In genomic region chr2:241035818-241036396, GRCh38 we compare ENCODE assay signal across 8 cellular contexts. TPM values are rescaled to one million over a fixed set of nuclear protein-coding genes. Genes with fewer than 3 reads are reported as not detected.
DNase-seq lines count a peak whose midpoint lies in the region; ATAC-seq and TF ChIP-seq lines count a peak whose summit lies in the region.

No MANE protein-coding gene starts in this region.

- peak overlapping the region; percentile 86 for H3K4me2 ChIP-seq in mammary epithelial cell (ENCODE audit: insufficient read depth, low read depth, low read length)

- peak overlapping the region in 9 of 10 donors; percentile 43 to 97 (median 91) for H3K27ac Mint-ChIP-seq in naive thymus-derived CD8-positive, alpha-beta T cell

- H3K36me3 ChIP-seq in HUES64 (ENCODE audit: insufficient read depth, low read length) (no peaks in the 10 kb centered on the region), mammary epithelial cell (ENCODE audit: insufficient read depth, low read length) (no peaks in the 10 kb centered on the region)

- 11% methylated on average over 24 of the region's 39 CpGs for WGBS in HUES64
- 0% methylated on average over 1 of the region's 39 CpGs for WGBS in mammary epithelial cell (ENCODE audit: low coverage, missing lambda C conversion rate)

- H3K9ac ChIP-seq in HUES64 (ENCODE audit: low read depth, low read length): no peak overlapping the region
- no peak overlapping the region for H3K9ac ChIP-seq in mammary epithelial cell (ENCODE audit: insufficient read depth, low read length)

- H3K4me3 ChIP-seq in HUES64 (ENCODE audit: low read length): peak overlapping the region; percentile 49
- peak overlapping the region in 2 of 3 experiments; percentile 21 to 27 for H3K4me3 ChIP-seq in mammary epithelial cell (replicated peaks in 1 of 3; ENCODE audit: insufficient read depth in 1 of 3, low read depth in 2 of 3, low read length in 3 of 3)

- peaks cover 0 to 20% (median 8%) of the 10 kb centered on the region in 3 donors for H3K36me3 Mint-ChIP-seq in naive thymus-derived CD8-positive, alpha-beta T cell

- H3K79me2 ChIP-seq in mammary epithelial cell (ENCODE audit: insufficient read depth, low read length): no peaks in the 10 kb centered on the region

- CTCF ChIA-PET in mammary epithelial cell (lab: Charles Lee; ENCODE audit: low non-redundant PET): no interaction called here

- peak overlapping the region; percentile 73 for H2AFZ ChIP-seq in mammary epithelial cell (ENCODE audit: low read depth, low read length)

- H3K27me3 ChIP-seq in HUES64 (ENCODE audit: insufficient read depth, low read length): peaks cover 31% of the 10 kb centered on the region
- peaks cover 10% of the 10 kb centered on the region for H3K27me3 ChIP-seq in mammary epithelial cell (ENCODE audit: insufficient read depth, low read length)

- H3K4me1 ChIP-seq in HUES64 (ENCODE audit: insufficient read depth, low read length): no peaks in the 10 kb centered on the region
- H3K4me1 ChIP-seq in mammary epithelial cell (ENCODE audit: insufficient read depth, low read length): peaks cover 9% of the 10 kb centered on the region

- intact Hi-C loops in mammary epithelial cell (cut with micrococcal nuclease): no loop called here

- H3K27ac ChIP-seq in HUES64 (ENCODE audit: low read depth, low read length): no peak overlapping the region
- H3K27ac ChIP-seq in mammary epithelial cell (ENCODE audit: insufficient read depth, low read depth, low read length): no peak overlapping the region

- POLR2A ChIA-PET in naive thymus-derived CD8-positive, alpha-beta T cell (lab: Charles Lee): interaction anchor here (0.6 to 1.0 kb wide), 3 partner anchors 28 to 43 kb away, joined by 3 to 5 read pairs (median 3); partner anchors contain the start of gene SNED1

- no peaks in the 10 kb centered on the region for H4K20me1 ChIP-seq in mammary epithelial cell (ENCODE audit: insufficient read depth, low read length)

- H3K9me3 ChIP-seq in HUES64 (ENCODE audit: insufficient read depth, low read depth, low read length) (no peaks in the 10 kb centered on the region), mammary epithelial cell (replicated peaks; ENCODE audit: insufficient read depth, low read length) (no peaks in the 10 kb centered on the region)

- H3K4me1 Mint-ChIP-seq in naive thymus-derived CD8-positive, alpha-beta T cell: peaks cover 5 to 21% (median 17%) of the 10 kb centered on the region in 4 donors

- no TSS peak for BruUV-seq in mammary epithelial cell (replicated peaks; lab: Mats Ljungman, UMichigan)

- DNase-seq in mammary epithelial cell (no peak), ureter (ENCODE audit: low spot score) (no peak), hippocampal formation (lab: John Stamatoyannopoulos, UW) (no peak), NCI-H146 treated with DMSO at 0.1 percent for 48 hours (lab: John Stamatoyannopoulos, UW; ENCODE audit: unreplicated experiment) (no peak), pons (ENCODE audit: low spot score) (no peak)
- peak in 9 of 10 donors; percentile 47 to 80 (median 68) for DNase-seq in naive thymus-derived CD8-positive, alpha-beta T cell

- no peaks in the 10 kb centered on the region for H3K27me3 Mint-ChIP-seq in naive thymus-derived CD8-positive, alpha-beta T cell

- no peaks in the 10 kb centered on the region for H3K9me3 Mint-ChIP-seq in naive thymus-derived CD8-positive, alpha-beta T cell

- no peak for TF ChIP-seq CTCF in mammary epithelial cell (conservative IDR thresholded peaks at IDR 0.05 in 1 of 2, IDR thresholded peaks at IDR 0.05 in 1 of 2; ENCODE audit: extremely low read depth in 1 of 2, insufficient read depth in 1 of 2, low read depth in 1 of 2, low read length in 2 of 2)

- peak; percentile 16 for ATAC-seq in GM18909 (IDR thresholded peaks at IDR 0.05; ENCODE audit: poor library complexity, unreplicated experiment)
- ATAC-seq in naive thymus-derived CD8-positive, alpha-beta T cell: peak; percentile 67 to 71

- dilution Hi-C loops in mammary epithelial cell (cut with HindIII; ENCODE audit: low sequenced_read_pairs): no loop called here

- in situ Hi-C loops in mammary epithelial cell (cut with MboI; ENCODE audit: low sequenced_read_pairs in 2 of 2): no loop called here

- peak overlapping the region; percentile 52 to 90 (median 79) for H3K4me3 Mint-ChIP-seq in naive thymus-derived CD8-positive, alpha-beta T cell

RNA-seq across cellular contexts. Expression of gene SNED1, which starts 37.5 kb away (rescaled TPM):
- polyA plus RNA-seq in HUES64 (2013, experiment 1 of 2): 0.20 TPM
- 0.38 TPM for polyA plus RNA-seq in HUES64 (2013, experiment 2 of 2)
- total RNA-seq in mammary epithelial cell (1 to 10 TPM in 1 of 2 donors, under 1 TPM in 1; 0.64 to 3.7 TPM), ureter (41.8 TPM)
- 0.46 TPM for polyA plus RNA-seq in mammary epithelial cell
- polyA minus RNA-seq in mammary epithelial cell: 0.83 TPM
- 10 to 100 TPM; 91.8 to 99.9 TPM for total RNA-seq in naive thymus-derived CD8-positive, alpha-beta T cell
- 1 to 10 TPM in 2 of 3 donors, under 1 TPM in 1; 0.60 to 3.0 (median 1.4) TPM for polyA plus RNA-seq in naive thymus-derived CD8-positive, alpha-beta T cell

Comparison
In these comparisons a context has a peak if more than half of its experiments do, and no peak if none do; other contexts are left out.
1. DNase-seq: peak in naive thymus-derived CD8-positive, alpha-beta T cell (9 of 10); none in mammary epithelial cell (single experiment), ureter (single experiment), hippocampal formation (0 of 2), NCI-H146 treated with DMSO at 0.1 percent for 48 hours (single experiment) and pons (single experiment).